ENCODE assay signal across 1 cellular context in genomic region chr7:24879281-24879680, GRCh38.
TF ChIP-seq lines count a peak whose summit lies in the region.

No MANE protein-coding gene starts in this region.

TF ChIP-seq in K562, 482 proteins besides CTCF, POLR2A, EP300 and RAD21 (continued from another document):
- TF ChIP-seq, protein P1, sequence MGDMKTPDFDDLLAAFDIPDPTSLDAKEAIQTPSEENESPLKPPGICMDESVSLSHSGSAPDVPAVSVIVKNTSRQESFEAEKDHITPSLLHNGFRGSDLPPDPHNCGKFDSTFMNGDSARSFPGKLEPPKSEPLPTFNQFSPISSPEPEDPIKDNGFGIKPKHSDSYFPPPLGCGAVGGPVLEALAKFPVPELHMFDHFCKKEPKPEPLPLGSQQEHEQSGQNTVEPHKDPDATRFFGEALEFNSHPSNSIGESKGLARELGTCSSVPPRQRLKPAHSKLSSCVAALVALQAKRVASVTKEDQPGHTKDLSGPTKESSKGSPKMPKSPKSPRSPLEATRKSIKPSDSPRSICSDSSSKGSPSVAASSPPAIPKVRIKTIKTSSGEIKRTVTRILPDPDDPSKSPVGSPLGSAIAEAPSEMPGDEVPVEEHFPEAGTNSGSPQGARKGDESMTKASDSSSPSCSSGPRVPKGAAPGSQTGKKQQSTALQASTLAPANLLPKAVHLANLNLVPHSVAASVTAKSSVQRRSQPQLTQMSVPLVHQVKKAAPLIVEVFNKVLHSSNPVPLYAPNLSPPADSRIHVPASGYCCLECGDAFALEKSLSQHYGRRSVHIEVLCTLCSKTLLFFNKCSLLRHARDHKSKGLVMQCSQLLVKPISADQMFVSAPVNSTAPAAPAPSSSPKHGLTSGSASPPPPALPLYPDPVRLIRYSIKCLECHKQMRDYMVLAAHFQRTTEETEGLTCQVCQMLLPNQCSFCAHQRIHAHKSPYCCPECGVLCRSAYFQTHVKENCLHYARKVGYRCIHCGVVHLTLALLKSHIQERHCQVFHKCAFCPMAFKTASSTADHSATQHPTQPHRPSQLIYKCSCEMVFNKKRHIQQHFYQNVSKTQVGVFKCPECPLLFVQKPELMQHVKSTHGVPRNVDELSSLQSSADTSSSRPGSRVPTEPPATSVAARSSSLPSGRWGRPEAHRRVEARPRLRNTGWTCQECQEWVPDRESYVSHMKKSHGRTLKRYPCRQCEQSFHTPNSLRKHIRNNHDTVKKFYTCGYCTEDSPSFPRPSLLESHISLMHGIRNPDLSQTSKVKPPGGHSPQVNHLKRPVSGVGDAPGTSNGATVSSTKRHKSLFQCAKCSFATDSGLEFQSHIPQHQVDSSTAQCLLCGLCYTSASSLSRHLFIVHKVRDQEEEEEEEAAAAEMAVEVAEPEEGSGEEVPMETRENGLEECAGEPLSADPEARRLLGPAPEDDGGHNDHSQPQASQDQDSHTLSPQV (IDR thresholded peaks at IDR 0.05) = no peak
- TF ChIP-seq ZZZ3 (IDR thresholded peaks at IDR 0.05) (no peak), TEAD4 (IDR thresholded peaks at IDR 0.05; ENCODE audit: low read length) (peak; percentile 46; the same call in 1 of the 2 replicates), TEAD4 (CRISPR knock-in tag; IDR thresholded peaks at IDR 0.05; ENCODE audit: borderline replicate concordance) (no peak), TCF3 (CRISPR knock-in tag; IDR thresholded peaks at IDR 0.05) (peak; percentile 39), SIN3A (IDR thresholded peaks at IDR 0.05; ENCODE audit: borderline replicate concordance in 2 of 2, control insufficient read depth in 1 of 2, low read depth in 2 of 2, low read length in 2 of 2) (no peak), ZNF668 (CRISPR knock-in tag; IDR thresholded peaks at IDR 0.05) (no peak), E2F5 (CRISPR knock-in tag; IDR thresholded peaks at IDR 0.05) (no peak), GABPB1 (CRISPR knock-in tag; IDR thresholded peaks at IDR 0.05) (no peak), HNRNPL (IDR thresholded peaks at IDR 0.05; ENCODE audit: low read depth, low read length) (no peak)
- TF ChIP-seq, protein P2, sequence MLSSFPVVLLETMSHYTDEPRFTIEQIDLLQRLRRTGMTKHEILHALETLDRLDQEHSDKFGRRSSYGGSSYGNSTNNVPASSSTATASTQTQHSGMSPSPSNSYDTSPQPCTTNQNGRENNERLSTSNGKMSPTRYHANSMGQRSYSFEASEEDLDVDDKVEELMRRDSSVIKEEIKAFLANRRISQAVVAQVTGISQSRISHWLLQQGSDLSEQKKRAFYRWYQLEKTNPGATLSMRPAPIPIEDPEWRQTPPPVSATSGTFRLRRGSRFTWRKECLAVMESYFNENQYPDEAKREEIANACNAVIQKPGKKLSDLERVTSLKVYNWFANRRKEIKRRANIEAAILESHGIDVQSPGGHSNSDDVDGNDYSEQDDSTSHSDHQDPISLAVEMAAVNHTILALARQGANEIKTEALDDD (IDR thresholded peaks at IDR 0.05) = peak; percentile 76
- TF ChIP-seq, protein P3, sequence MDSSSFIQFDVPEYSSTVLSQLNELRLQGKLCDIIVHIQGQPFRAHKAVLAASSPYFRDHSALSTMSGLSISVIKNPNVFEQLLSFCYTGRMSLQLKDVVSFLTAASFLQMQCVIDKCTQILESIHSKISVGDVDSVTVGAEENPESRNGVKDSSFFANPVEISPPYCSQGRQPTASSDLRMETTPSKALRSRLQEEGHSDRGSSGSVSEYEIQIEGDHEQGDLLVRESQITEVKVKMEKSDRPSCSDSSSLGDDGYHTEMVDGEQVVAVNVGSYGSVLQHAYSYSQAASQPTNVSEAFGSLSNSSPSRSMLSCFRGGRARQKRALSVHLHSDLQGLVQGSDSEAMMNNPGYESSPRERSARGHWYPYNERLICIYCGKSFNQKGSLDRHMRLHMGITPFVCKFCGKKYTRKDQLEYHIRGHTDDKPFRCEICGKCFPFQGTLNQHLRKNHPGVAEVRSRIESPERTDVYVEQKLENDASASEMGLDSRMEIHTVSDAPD (CRISPR knock-in tag; IDR thresholded peaks at IDR 0.05) = no peak
